3 cellular contexts compared by ENCODE assay signal in genomic region chr10:69253171-69253570, GRCh38.
TF ChIP-seq lines count a peak whose summit lies in the region.

No MANE protein-coding gene starts in this region.

TF ChIP-seq in SK-N-SH, 30 proteins besides CTCF, POLR2A, EP300 and RAD21:
- TF ChIP-seq FOSL2 (IDR thresholded peaks at IDR 0.05; ENCODE audit: borderline replicate concordance, low read depth) (no peak), TAF1 (IDR thresholded peaks at IDR 0.05; ENCODE audit: borderline replicate concordance, low read depth, low read length) (no peak), MEF2A (IDR thresholded peaks at IDR 0.05; ENCODE audit: borderline replicate concordance, low read depth) (no peak), RCOR1 (IDR thresholded peaks at IDR 0.05; ENCODE audit: low read length) (no peak), SMC3 (IDR thresholded peaks at IDR 0.05; ENCODE audit: low read depth, low read length) (no peak), FOXJ3 (CRISPR knock-in tag; IDR thresholded peaks at IDR 0.05) (no peak), ELF1 (IDR thresholded peaks at IDR 0.05) (no peak), TCF12 (IDR thresholded peaks at IDR 0.05) (no peak), EZH2phosphoT487 (IDR thresholded peaks at IDR 0.05; ENCODE audit: borderline replicate concordance, low read depth) (no peak), NFIC (IDR thresholded peaks at IDR 0.05; ENCODE audit: borderline replicate concordance) (no peak), GABPA (IDR thresholded peaks at IDR 0.05; ENCODE audit: low read depth) (no peak), NRF1 (IDR thresholded peaks at IDR 0.05; ENCODE audit: low read depth, low read length) (no peak), JUND (IDR thresholded peaks at IDR 0.05) (no peak), MXI1 (IDR thresholded peaks at IDR 0.05; ENCODE audit: low read depth, low read length) (no peak)
- TF ChIP-seq, protein P1, sequence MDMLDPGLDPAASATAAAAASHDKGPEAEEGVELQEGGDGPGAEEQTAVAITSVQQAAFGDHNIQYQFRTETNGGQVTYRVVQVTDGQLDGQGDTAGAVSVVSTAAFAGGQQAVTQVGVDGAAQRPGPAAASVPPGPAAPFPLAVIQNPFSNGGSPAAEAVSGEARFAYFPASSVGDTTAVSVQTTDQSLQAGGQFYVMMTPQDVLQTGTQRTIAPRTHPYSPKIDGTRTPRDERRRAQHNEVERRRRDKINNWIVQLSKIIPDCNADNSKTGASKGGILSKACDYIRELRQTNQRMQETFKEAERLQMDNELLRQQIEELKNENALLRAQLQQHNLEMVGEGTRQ (IDR thresholded peaks at IDR 0.05; ENCODE audit: borderline replicate concordance, low read depth, low read length), result no peak
- TF ChIP-seq, protein P2, sequence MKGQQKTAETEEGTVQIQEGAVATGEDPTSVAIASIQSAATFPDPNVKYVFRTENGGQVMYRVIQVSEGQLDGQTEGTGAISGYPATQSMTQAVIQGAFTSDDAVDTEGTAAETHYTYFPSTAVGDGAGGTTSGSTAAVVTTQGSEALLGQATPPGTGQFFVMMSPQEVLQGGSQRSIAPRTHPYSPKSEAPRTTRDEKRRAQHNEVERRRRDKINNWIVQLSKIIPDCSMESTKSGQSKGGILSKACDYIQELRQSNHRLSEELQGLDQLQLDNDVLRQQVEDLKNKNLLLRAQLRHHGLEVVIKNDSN (IDR thresholded peaks at IDR 0.05; ENCODE audit: borderline replicate concordance, low read depth), result no peak
- TF ChIP-seq, protein P3, sequence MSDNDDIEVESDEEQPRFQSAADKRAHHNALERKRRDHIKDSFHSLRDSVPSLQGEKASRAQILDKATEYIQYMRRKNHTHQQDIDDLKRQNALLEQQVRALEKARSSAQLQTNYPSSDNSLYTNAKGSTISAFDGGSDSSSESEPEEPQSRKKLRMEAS (IDR thresholded peaks at IDR 0.05; ENCODE audit: low read depth), result no peak

TF ChIP-seq in SK-N-SH treated with all-trans-retinoic acid at 6 μM for 48 hours, 23 proteins besides CTCF, POLR2A, EP300 and RAD21:
- TF ChIP-seq ZC3H10 (CRISPR knock-in tag; IDR thresholded peaks at IDR 0.05) (no peak), CSDC2 (CRISPR knock-in tag; IDR thresholded peaks at IDR 0.05) (no peak), ZNF8 (CRISPR knock-in tag; IDR thresholded peaks at IDR 0.05) (no peak), ZNF70 (CRISPR knock-in tag; IDR thresholded peaks at IDR 0.05) (no peak), GLIS3 (CRISPR knock-in tag; IDR thresholded peaks at IDR 0.05) (no peak), TOX (CRISPR knock-in tag; IDR thresholded peaks at IDR 0.05; ENCODE audit: borderline replicate concordance) (no peak), ESRRG (CRISPR knock-in tag; IDR thresholded peaks at IDR 0.05) (no peak), ZFP30 (CRISPR knock-in tag; IDR thresholded peaks at IDR 0.05) (no peak), RARB (CRISPR knock-in tag; IDR thresholded peaks at IDR 0.05) (no peak), TCF4 (CRISPR knock-in tag; IDR thresholded peaks at IDR 0.05; ENCODE audit: borderline replicate concordance) (no peak), BACH2 (CRISPR knock-in tag; IDR thresholded peaks at IDR 0.05; ENCODE audit: borderline replicate concordance) (no peak), ARNTL (CRISPR knock-in tag; IDR thresholded peaks at IDR 0.05; ENCODE audit: borderline replicate concordance, low read depth) (no peak), SNAI2 (CRISPR knock-in tag; IDR thresholded peaks at IDR 0.05) (no peak)
- TF ChIP-seq, protein P4, sequence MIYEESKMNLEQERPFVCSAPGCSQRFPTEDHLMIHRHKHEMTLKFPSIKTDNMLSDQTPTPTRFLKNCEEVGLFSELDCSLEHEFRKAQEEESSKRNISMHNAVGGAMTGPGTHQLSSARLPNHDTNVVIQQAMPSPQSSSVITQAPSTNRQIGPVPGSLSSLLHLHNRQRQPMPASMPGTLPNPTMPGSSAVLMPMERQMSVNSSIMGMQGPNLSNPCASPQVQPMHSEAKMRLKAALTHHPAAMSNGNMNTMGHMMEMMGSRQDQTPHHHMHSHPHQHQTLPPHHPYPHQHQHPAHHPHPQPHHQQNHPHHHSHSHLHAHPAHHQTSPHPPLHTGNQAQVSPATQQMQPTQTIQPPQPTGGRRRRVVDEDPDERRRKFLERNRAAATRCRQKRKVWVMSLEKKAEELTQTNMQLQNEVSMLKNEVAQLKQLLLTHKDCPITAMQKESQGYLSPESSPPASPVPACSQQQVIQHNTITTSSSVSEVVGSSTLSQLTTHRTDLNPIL (CRISPR knock-in tag; IDR thresholded peaks at IDR 0.05; ENCODE audit: low read depth), result no peak
- TF ChIP-seq, protein P5, sequence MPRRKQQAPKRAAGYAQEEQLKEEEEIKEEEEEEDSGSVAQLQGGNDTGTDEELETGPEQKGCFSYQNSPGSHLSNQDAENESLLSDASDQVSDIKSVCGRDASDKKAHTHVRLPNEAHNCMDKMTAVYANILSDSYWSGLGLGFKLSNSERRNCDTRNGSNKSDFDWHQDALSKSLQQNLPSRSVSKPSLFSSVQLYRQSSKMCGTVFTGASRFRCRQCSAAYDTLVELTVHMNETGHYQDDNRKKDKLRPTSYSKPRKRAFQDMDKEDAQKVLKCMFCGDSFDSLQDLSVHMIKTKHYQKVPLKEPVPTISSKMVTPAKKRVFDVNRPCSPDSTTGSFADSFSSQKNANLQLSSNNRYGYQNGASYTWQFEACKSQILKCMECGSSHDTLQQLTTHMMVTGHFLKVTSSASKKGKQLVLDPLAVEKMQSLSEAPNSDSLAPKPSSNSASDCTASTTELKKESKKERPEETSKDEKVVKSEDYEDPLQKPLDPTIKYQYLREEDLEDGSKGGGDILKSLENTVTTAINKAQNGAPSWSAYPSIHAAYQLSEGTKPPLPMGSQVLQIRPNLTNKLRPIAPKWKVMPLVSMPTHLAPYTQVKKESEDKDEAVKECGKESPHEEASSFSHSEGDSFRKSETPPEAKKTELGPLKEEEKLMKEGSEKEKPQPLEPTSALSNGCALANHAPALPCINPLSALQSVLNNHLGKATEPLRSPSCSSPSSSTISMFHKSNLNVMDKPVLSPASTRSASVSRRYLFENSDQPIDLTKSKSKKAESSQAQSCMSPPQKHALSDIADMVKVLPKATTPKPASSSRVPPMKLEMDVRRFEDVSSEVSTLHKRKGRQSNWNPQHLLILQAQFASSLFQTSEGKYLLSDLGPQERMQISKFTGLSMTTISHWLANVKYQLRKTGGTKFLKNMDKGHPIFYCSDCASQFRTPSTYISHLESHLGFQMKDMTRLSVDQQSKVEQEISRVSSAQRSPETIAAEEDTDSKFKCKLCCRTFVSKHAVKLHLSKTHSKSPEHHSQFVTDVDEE (CRISPR knock-in tag; IDR thresholded peaks at IDR 0.05), result no peak

TF ChIP-seq in H1, 55 proteins besides CTCF, POLR2A, EP300 and RAD21:
- TF ChIP-seq, protein P1 (IDR thresholded peaks at IDR 0.05; ENCODE audit: low read length), result no peak
- TF ChIP-seq ATF3 (IDR thresholded peaks at IDR 0.05; ENCODE audit: insufficient read depth, low read depth, low read length) (no peak), JUND (IDR thresholded peaks at IDR 0.05; ENCODE audit: low read length) (no peak)
